Comparison of ENCODE assay signal across 8 cellular contexts in the genomic region with DNA sequence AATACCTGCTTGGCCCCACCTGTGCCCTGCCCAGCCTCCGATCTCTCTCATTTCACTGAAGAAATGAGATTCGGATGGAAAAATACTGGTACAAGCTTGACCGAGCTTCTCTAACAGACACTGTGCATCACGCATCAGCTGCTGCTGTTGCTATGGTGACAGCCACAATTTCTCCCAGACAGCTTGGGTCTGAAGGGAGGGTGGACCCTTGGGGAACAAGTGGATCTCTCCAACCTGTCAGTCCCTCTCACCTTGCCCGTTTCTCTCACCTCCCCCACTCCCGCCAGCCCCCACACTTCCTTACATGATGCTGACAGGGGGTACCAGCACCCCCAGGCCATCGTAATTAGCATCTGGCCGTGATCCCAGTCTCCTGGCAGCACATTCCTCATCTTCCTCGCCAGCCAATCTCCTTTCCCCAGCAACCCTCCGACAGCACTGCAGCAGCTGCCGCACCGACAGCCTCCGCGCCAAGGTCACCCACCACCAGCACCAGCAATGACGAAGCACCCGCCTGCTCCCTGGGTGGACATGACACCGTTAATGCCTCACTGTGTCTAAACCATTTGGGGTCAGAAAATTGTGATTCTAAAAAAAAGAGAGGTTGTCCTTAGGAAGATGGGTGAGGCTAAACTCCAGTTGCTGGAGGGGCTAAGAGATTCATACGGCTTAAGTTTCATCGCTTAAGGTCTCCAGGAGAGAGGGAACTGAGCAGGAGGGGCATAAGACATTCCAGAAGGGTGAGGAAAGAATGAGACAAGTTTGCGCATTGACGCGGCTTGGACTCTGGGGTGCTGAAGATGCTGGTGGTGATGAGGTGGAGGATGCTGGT. TPM values are rescaled to one million over a fixed set of nuclear protein-coding genes. Genes with fewer than 3 reads are reported as not detected.
A peak's percentile ranks its signal among the peaks of the same experiment; 100 is the strongest.
DNase-seq lines count a peak whose midpoint lies in the region; ATAC-seq, FAIRE-seq and TF ChIP-seq lines count a peak whose summit lies in the region.

No MANE protein-coding gene starts in this region.

- H3K9me3 ChIP-seq in A673 (ENCODE audit: low read depth, low read length, poor library complexity, severe bottlenecking) (no peaks in the 10 kb centered on the region), SJSA1 (replicated peaks) (no peaks in the 10 kb centered on the region)

- no peaks in the 10 kb centered on the region for H3K27me3 ChIP-seq in A673 (replicated peaks; ENCODE audit: insufficient read depth, low read depth, low read length, poor library complexity)
- H3K27me3 ChIP-seq in SJSA1 (replicated peaks), result no peaks in the 10 kb centered on the region

- H3K4me3 ChIP-seq in A673 (ENCODE audit: low read depth, low read length, poor library complexity, severe bottlenecking) (no peak overlapping the region), SJSA1 (no peak overlapping the region), foreskin fibroblast (ENCODE audit: low read depth in 1 of 2, low read length in 2 of 2) (peak overlapping the region; percentile 0 to 8)

- FAIRE-seq in H54 (lab: Jason Lieb, UNC), result no peak

- POLR2A ChIA-PET in A673 (lab: Charles Lee; ENCODE audit: low non-redundant PET), result no interaction called here

- H3K4me1 ChIP-seq in A673 (ENCODE audit: insufficient read depth, low read length, poor library complexity, severe bottlenecking) (peaks cover 18% of the 10 kb centered on the region), SJSA1 (replicated peaks) (peaks cover 41% of the 10 kb centered on the region)

- ATAC-seq in GM18519 (IDR thresholded peaks at IDR 0.05; ENCODE audit: low FRiP score, unreplicated experiment), result no peak

- DNase-seq in A673 (ENCODE audit: low spot score) (peak; percentile 79), H54 (ENCODE audit: insufficient read length, low spot score) (peak; percentile 58), SJSA1 (ENCODE audit: low read depth in 1 of 2, low spot score in 2 of 2) (peak; percentile 50 to 63), foreskin fibroblast (peak; percentile 87 to 92), non-pigmented ciliary epithelial cell (ENCODE audit: low read depth) (peak; percentile 52), T-helper 2 cell (no peak)
- DNase-seq in activated CD4-positive, alpha-beta T cell treated with anti-CD3 and anti-CD28 coated beads, Interleukin-2, amount 50 U/mL, for 4 hours, result no peak

- H3K27ac ChIP-seq in A673 (ENCODE audit: low read depth, low read length, poor library complexity, severe bottlenecking), result no peak overlapping the region
- H3K27ac ChIP-seq in SJSA1, result no peak overlapping the region

- peak; percentile 22; the same call in 1 of the 2 replicates for TF ChIP-seq POLR2A in H54 (IDR thresholded peaks at IDR 0.05; ENCODE audit: low read depth, low read length)

- CTCF ChIA-PET in A673 (lab: Charles Lee), result no interaction called here

- TF ChIP-seq CTCF in A673 (conservative IDR thresholded peaks at IDR 0.05; ENCODE audit: low read depth, low read length), result no peak
- no peak for TF ChIP-seq CTCF in foreskin fibroblast (IDR thresholded peaks at IDR 0.05; ENCODE audit: low read depth, low read length)

- no TSS peak for BruUV-seq in A673 (replicated peaks; lab: Mats Ljungman, UMichigan)

- H3K36me3 ChIP-seq in A673 (ENCODE audit: insufficient read depth, low read length, poor library complexity, severe bottlenecking), result no peaks in the 10 kb centered on the region
- H3K36me3 ChIP-seq in SJSA1, result no peaks in the 10 kb centered on the region

- intact Hi-C loops in A673 (cut with micrococcal nuclease; ENCODE audit: unreplicated experiment), result no loop called here

RNA-seq across cellular contexts. Expression of gene TNRC6A, which starts 58.6 kb away (rescaled TPM):
- total RNA-seq in A673 (2021), result 88.5 and 90.8 TPM in 2 replicates
- total RNA-seq in SJSA1 (2014; rRNA removed; shearing (Covaris generic)), result 17.1 and 26.8 TPM in 2 replicates

Comparison
In these comparisons a context has a peak if more than half of its experiments do, and no peak if none do; other contexts are left out.
1. DNase-seq: peak in A673 (single experiment), H54 (single experiment), SJSA1 (2 of 2), foreskin fibroblast (2 of 2) and non-pigmented ciliary epithelial cell (single experiment); none in T-helper 2 cell (0 of 5) and activated CD4-positive, alpha-beta T cell treated with anti-CD3 and anti-CD28 coated beads, Interleukin-2, amount 50 U/mL, for 4 hours (0 of 2).
2. H3K4me3 ChIP-seq: peak in foreskin fibroblast (2 of 2); none in A673 (single experiment) and SJSA1 (single experiment).